ENCODE assay signal across 10 cellular contexts in the genomic region with DNA sequence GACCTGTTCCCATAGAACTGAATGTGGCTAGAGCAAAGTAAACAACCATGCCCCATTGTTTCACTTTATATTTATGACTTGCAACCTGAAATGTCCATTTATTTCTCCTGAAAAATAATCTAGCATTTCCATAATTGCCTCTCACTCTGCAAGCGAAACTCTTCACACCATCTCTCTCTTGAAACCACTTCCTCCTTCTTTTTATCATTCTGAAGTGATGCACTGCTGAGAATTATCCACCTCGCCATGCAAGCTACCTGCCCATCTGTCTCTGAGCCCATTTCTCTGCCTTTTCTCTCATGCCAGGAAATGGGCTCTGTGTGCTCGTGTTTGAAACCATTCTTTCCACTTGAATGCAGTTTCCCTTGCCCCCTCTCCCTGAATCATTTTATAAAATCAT. TPM values are rescaled to one million over a fixed set of nuclear protein-coding genes. Genes with fewer than 3 reads are reported as not detected.
"Had no signal": no experiment of that assay in that cellular context is flagged by ENCODE, and none has a peak within 500 bp of the region (broad histone marks: within the 10 kb centered on the region; RNA-seq: fewer than 3 reads in every experiment).

No MANE protein-coding gene starts in this region.

- H3K4me3 Mint-ChIP-seq: HFFc6, IgD-negative memory B cell had no signal

- DNase-seq: GM23248, GOT3, H7, HFFc6 had no signal

- H3K36me3 Mint-ChIP-seq: IgD-negative memory B cell had no signal

- H3K36me3 ChIP-seq: HAP-1 had no signal

- H3K4me3 ChIP-seq: GM23248, HAP-1 had no signal

- H2AFZ ChIP-seq: GM23248 had no signal

- H3K9ac ChIP-seq: GM23248 had no signal

- ATAC-seq: HCT116, HepG2 had no signal

- H3K27ac ChIP-seq: GM23248, HL-60 had no signal

- H3K4me1 ChIP-seq: HAP-1 had no signal

- H3K9me3 Mint-ChIP-seq: HFFc6, IgD-negative memory B cell had no signal

- H3K27ac Mint-ChIP-seq: HFFc6, IgD-negative memory B cell had no signal

- H3K9me3 ChIP-seq: HAP-1 had no signal

RNA-seq across cellular contexts. Expression of a gene that starts 13.5 kb away (rescaled TPM):
- total RNA-seq: GM23248, H4, H7, HepG2, HFFc6 had no signal

RNA-seq across cellular contexts. Expression of a gene that starts 26.8 kb away (rescaled TPM):
- total RNA-seq: GM23248, H4, H7, HFFc6 had no signal
